8 cellular contexts compared by ENCODE assay signal in genomic region chr2:96764253-96764637, GRCh38. TPM values are rescaled to one million over a fixed set of nuclear protein-coding genes. Genes with fewer than 3 reads are reported as not detected.
DNase-seq lines count a peak whose midpoint lies in the region; ATAC-seq and TF ChIP-seq lines count a peak whose summit lies in the region.

No MANE protein-coding gene starts in this region.

- H3K27ac ChIP-seq in HUES48 (ENCODE audit: low read depth, low read length) = peak overlapping the region; percentile 67
- peak overlapping the region; percentile 9 for H3K27ac ChIP-seq in lower lobe of right lung
- H3K27ac ChIP-seq in upper lobe of left lung = peak overlapping the region; percentile 29 to 65 (median 50)

- H3K9ac ChIP-seq in HUES48 (ENCODE audit: low read depth, low read length) = 0 out of 2 replicates have a peak overlapping the region, but pooled peaks have one; percentile 39

- POLR2A ChIA-PET in GM10248 (lab: Yijun Ruan, JAX) = interaction anchor here (0.7 kb wide), 1 partner anchor 590 kb away, joined by 6 read pairs; no protein-coding TSS in a partner anchor

- DNase-seq in BE2C = no peak
- peak; percentile 55 for DNase-seq in lower lobe of right lung
- peak in 1 of 2 donors; percentile 54 for DNase-seq in upper lobe of left lung
- no peak for DNase-seq in GM10248 (ENCODE audit: extremely low spot score)
- DNase-seq in stimulated activated CD4-positive, alpha-beta T cell treated with anti-CD3 and anti-CD28 coated beads, Interleukin-12 subunit alpha, Interleukin-12 subunit beta, amount 100 ng/mL, for 4 hours = no peak
- DNase-seq in NCI-H345 (lab: John Stamatoyannopoulos, UW) = no peak

- H3K9me3 Mint-ChIP-seq in activated T-helper 17 cell treated with anti-CD3 and anti-CD28 coated beads, Interleukin-2, amount 50 U/mL, for 72 hours = no peaks in the 10 kb centered on the region

- 27 to 47% methylated on average over 8 of the region's 8 CpGs for WGBS in upper lobe of left lung, 2 donors

- H3K36me3 ChIP-seq in BE2C = no peaks in the 10 kb centered on the region
- no peaks in the 10 kb centered on the region for H3K36me3 ChIP-seq in HUES48 (ENCODE audit: control insufficient read depth, insufficient read depth, low read length)
- H3K36me3 ChIP-seq in lower lobe of right lung = no peaks in the 10 kb centered on the region
- H3K36me3 ChIP-seq in upper lobe of left lung = no peaks in the 10 kb centered on the region

- H3K36me3 Mint-ChIP-seq in activated T-helper 17 cell treated with anti-CD3 and anti-CD28 coated beads, Interleukin-2, amount 50 U/mL, for 72 hours (ENCODE audit: low read depth) = no peaks in the 10 kb centered on the region

- CTCF ChIA-PET in GM10248 (lab: Yijun Ruan, JAX) = interaction anchor here (0.6 to 10.0 kb wide), 12 partner anchors 11 to 231 kb away, joined by 3 to 171 read pairs (median 7); partner anchors contain the start of genes ANKRD39, CNNM3 and KANSL3

- H3K4me1 Mint-ChIP-seq in activated T-helper 17 cell treated with anti-CD3 and anti-CD28 coated beads, Interleukin-2, amount 50 U/mL, for 72 hours = peaks cover 35% of the 10 kb centered on the region

- no peaks in the 10 kb centered on the region for H3K27me3 Mint-ChIP-seq in activated T-helper 17 cell treated with anti-CD3 and anti-CD28 coated beads, Interleukin-2, amount 50 U/mL, for 72 hours

- no peaks in the 10 kb centered on the region for H3K4me1 ChIP-seq in BE2C
- peaks cover 35% of the 10 kb centered on the region for H3K4me1 ChIP-seq in HUES48 (ENCODE audit: control insufficient read depth, insufficient read depth, low read length)
- H3K4me1 ChIP-seq in lower lobe of right lung = peaks cover 55% of the 10 kb centered on the region
- peaks cover 40 to 53% (median 44%) of the 10 kb centered on the region in 4 donors for H3K4me1 ChIP-seq in upper lobe of left lung

- no peak for TF ChIP-seq EP300 in upper lobe of left lung (IDR thresholded peaks at IDR 0.05)

- H3K9me3 ChIP-seq in BE2C (no peaks in the 10 kb centered on the region), HUES48 (ENCODE audit: control insufficient read depth, insufficient read depth, low read length) (no peaks in the 10 kb centered on the region), lower lobe of right lung (no peaks in the 10 kb centered on the region), upper lobe of left lung (no peaks in the 10 kb centered on the region)

- H3K4me3 ChIP-seq in BE2C (ENCODE audit: low read depth, low read length) = peak overlapping the region; percentile 21; the same call in 1 of the 2 replicates
- peak overlapping the region; percentile 80 for H3K4me3 ChIP-seq in HUES48 (ENCODE audit: low read depth, low read length)
- peak overlapping the region; percentile 83 for H3K4me3 ChIP-seq in lower lobe of right lung
- peak overlapping the region in 3 of 4 donors; percentile 31 to 82 (median 72) for H3K4me3 ChIP-seq in upper lobe of left lung

- TF ChIP-seq CTCF in BE2C (IDR thresholded peaks at IDR 0.05; ENCODE audit: low read depth, low read length) (no peak), lower lobe of right lung (IDR thresholded peaks at IDR 0.05) (no peak), upper lobe of left lung (IDR thresholded peaks at IDR 0.05) (no peak), GM10248 (IDR thresholded peaks at IDR 0.05; ENCODE audit: control extremely low read depth, extremely low read depth, low read depth, missing control alignments) (no peak)

- TF ChIP-seq POLR2A in upper lobe of left lung (IDR thresholded peaks at IDR 0.05) = no peak

- ATAC-seq in activated T-helper 17 cell treated with anti-CD3 and anti-CD28 coated beads, Interleukin-2, amount 50 U/mL, for 72 hours (replicated peaks) = no peak
- peak; percentile 19 to 29 for ATAC-seq in lower lobe of right lung
- peak; percentile 20 to 58 for ATAC-seq in upper lobe of left lung (ENCODE audit: low FRiP score in 2 of 2)

- H3K27me3 ChIP-seq in BE2C = no peaks in the 10 kb centered on the region
- H3K27me3 ChIP-seq in HUES48 (ENCODE audit: control insufficient read depth, insufficient read depth, low read length) = 0 out of 2 replicates have a peak, but pooled peaks cover 5% of the 10 kb centered on the region
- H3K27me3 ChIP-seq in lower lobe of right lung (ENCODE audit: low read depth) = no peaks in the 10 kb centered on the region
- no peaks in the 10 kb centered on the region for H3K27me3 ChIP-seq in upper lobe of left lung

- no peak overlapping the region for H3K27ac Mint-ChIP-seq in activated T-helper 17 cell treated with anti-CD3 and anti-CD28 coated beads, Interleukin-2, amount 50 U/mL, for 72 hours

- peak overlapping the region; percentile 88 for H3K4me3 Mint-ChIP-seq in activated T-helper 17 cell treated with anti-CD3 and anti-CD28 coated beads, Interleukin-2, amount 50 U/mL, for 72 hours

- intact Hi-C loops in lower lobe of right lung (cut with DNase I) = no loop called here

RNA-seq across cellular contexts. Expression of gene CNNM4, which starts 3.5 kb away (rescaled TPM):
- polyA plus RNA-seq in BE2C (2012; ENCODE audit: insufficient read depth, insufficient read length, low read depth) = 4.6 TPM
- total RNA-seq in activated T-helper 17 cell treated with anti-CD3 and anti-CD28 coated beads, Interleukin-2, amount 50 U/mL, for 72 hours = 1 to 10 TPM; 7.5 to 8.7 TPM
- total RNA-seq in lower lobe of right lung (15.7 TPM), upper lobe of left lung (10 to 100 TPM; 12.8 to 26.9 (median 22.1) TPM)

RNA-seq across cellular contexts. Expression of gene LMAN2L, which starts 24.4 kb away (rescaled TPM):
- polyA plus RNA-seq in BE2C (2012; ENCODE audit: insufficient read depth, insufficient read length, low read depth) = 6.1 TPM
- total RNA-seq in activated T-helper 17 cell treated with anti-CD3 and anti-CD28 coated beads, Interleukin-2, amount 50 U/mL, for 72 hours = 1 to 10 TPM; 8.2 to 8.5 TPM
- total RNA-seq in lower lobe of right lung (20.9 TPM), upper lobe of left lung (10 to 100 TPM; 11.5 to 18.9 (median 15.2) TPM)

RNA-seq across cellular contexts. Expression of gene CNNM3, which starts 51.8 kb away (rescaled TPM):
- 17.9 TPM for polyA plus RNA-seq in BE2C (2012; ENCODE audit: insufficient read depth, insufficient read length, low read depth)
- total RNA-seq in activated T-helper 17 cell treated with anti-CD3 and anti-CD28 coated beads, Interleukin-2, amount 50 U/mL, for 72 hours = 10 to 100 TPM; 17.9 to 22.0 TPM
- 29.0 TPM for total RNA-seq in lower lobe of right lung
- 10 to 100 TPM; 17.2 to 52.4 (median 26.5) TPM for total RNA-seq in upper lobe of left lung

Comparison
In these comparisons a context has a peak if more than half of its experiments do, and no peak if none do; other contexts are left out.
1. H3K4me3 ChIP-seq: peak in every context shown above with its lines; median percentile 83 in lower lobe of right lung; 80 in HUES48; 72 in upper lobe of left lung; 21 in BE2C.
2. H3K27ac ChIP-seq: peak in every context shown above with its lines; median percentile 67 in HUES48; 50 in upper lobe of left lung; 9 in lower lobe of right lung.